12 cellular contexts compared by ENCODE assay signal in genomic region chr17:20206068-20206467, GRCh38.
DNase-seq lines count a peak whose midpoint lies in the region; ATAC-seq lines count a peak whose summit lies in the region.
"Had no signal": no experiment of that assay in that cellular context is flagged by ENCODE, and none has a peak within 500 bp of the region (broad histone marks: within the 10 kb centered on the region; RNA-seq: fewer than 3 reads in every experiment).

No MANE protein-coding gene starts in this region.

- ATAC-seq in GM21576 (IDR thresholded peaks at IDR 0.05; ENCODE audit: unreplicated experiment) = no peak

- H3K4me1 ChIP-seq in SJSA1 (replicated peaks) = peaks cover 47% of the 10 kb centered on the region

- DNase-seq in NCI-H510A treated with DMSO at 0.1 percent for 48 hours (lab: John Stamatoyannopoulos, UW) (peak; percentile 6), NCI-H510A (lab: John Stamatoyannopoulos, UW) (no peak), SJSA1 (ENCODE audit: low read depth in 1 of 2, low spot score in 2 of 2) (peak in 1 of 2 experiments; percentile 33), epithelial cell of prostate (ENCODE audit: low read depth, low spot score) (no peak), NCI-H524 (lab: John Stamatoyannopoulos, UW) (no peak), NK-92 (lab: John Stamatoyannopoulos, UW; ENCODE audit: unreplicated experiment) (no peak)
- DNase-seq in stimulated activated CD4-positive, alpha-beta T cell treated with anti-CD3 and anti-CD28 coated beads, Interleukin-4, amount 100 ng/mL, for 24 hours = peak; percentile 17
- DNase-seq: activated effector memory CD4-positive, alpha-beta T cell treated with Interleukin-2 at 50 U/mL for 16 hours; left cardiac atrium had no signal

- peaks cover 31% of the 10 kb centered on the region for H3K36me3 ChIP-seq in SJSA1
- H3K36me3 ChIP-seq: upper lobe of left lung had no signal

- H3K4me3 ChIP-seq in SJSA1 = no peak overlapping the region
- H3K4me3 ChIP-seq: skin epidermis, upper lobe of left lung had no signal

- no peaks in the 10 kb centered on the region for H3K9me3 ChIP-seq in SJSA1 (replicated peaks)
- H3K9me3 ChIP-seq: upper lobe of left lung had no signal

- peak overlapping the region; percentile 40; the same call in 1 of the 2 replicates for H3K27ac ChIP-seq in SJSA1
- H3K27ac ChIP-seq in epithelial cell of prostate = peak overlapping the region; percentile 84

- H3K27me3 ChIP-seq in SJSA1 (replicated peaks) = no peaks in the 10 kb centered on the region
- H3K27me3 ChIP-seq: upper lobe of left lung had no signal

Comparison
In these comparisons a context has a peak if more than half of its experiments do, and no peak if none do; other contexts are left out.
1. DNase-seq: peak in NCI-H510A treated with DMSO at 0.1 percent for 48 hours (single experiment) and stimulated activated CD4-positive, alpha-beta T cell treated with anti-CD3 and anti-CD28 coated beads, Interleukin-4, amount 100 ng/mL, for 24 hours (single experiment); none in NCI-H510A (single experiment), epithelial cell of prostate (single experiment), NCI-H524 (0 of 2) and NK-92 (single experiment).